In genomic region chr14:67773844-67774377, GRCh38 we compare ENCODE assay signal across 16 cellular contexts. TPM values are rescaled to one million over a fixed set of nuclear protein-coding genes. Genes with fewer than 3 reads are reported as not detected.
DNase-seq lines count a peak whose midpoint lies in the region; ATAC-seq and TF ChIP-seq lines count a peak whose summit lies in the region.
"Had no signal": no experiment of that assay in that cellular context is flagged by ENCODE, and none has a peak within 500 bp of the region (broad histone marks: within the 10 kb centered on the region; RNA-seq: fewer than 3 reads in every experiment).

No MANE protein-coding gene starts in this region.

- H3K9me2 ChIP-seq in PC-3 (replicated peaks; ENCODE audit: low read length) = no peaks in the 10 kb centered on the region

- no peaks in the 10 kb centered on the region for H3F3A ChIP-seq in PC-3 (ENCODE audit: low read length, unreplicated experiment)

- peak overlapping the region; percentile 60 for H3K4me2 ChIP-seq in PC-3 (ENCODE audit: low read length)
- H3K4me2 ChIP-seq: A549, BLaER1, GM23338 had no signal

- no peak overlapping the region for H2AFZ ChIP-seq in PC-3 (ENCODE audit: low read length)
- H2AFZ ChIP-seq: GM23338 had no signal

- TF ChIP-seq CTCF in PC-3 (conservative IDR thresholded peaks at IDR 0.05; ENCODE audit: low read depth, low read length) = no peak
- no peak for TF ChIP-seq CTCF in epithelial cell of esophagus (IDR thresholded peaks at IDR 0.05; ENCODE audit: insufficient read depth, low read depth, low read length, missing control alignments)

- POLR2A ChIA-PET in PC-3 (lab: Charles Lee; ENCODE audit: unreplicated experiment) = no interaction called here

- peak overlapping the region; percentile 72 for H3K27ac ChIP-seq in PC-3 (ENCODE audit: low read length)
- H3K27ac ChIP-seq: 22Rv1, A549, BLaER1 had no signal

- H3K9me3 ChIP-seq in PC-3 (ENCODE audit: low read length) = no peaks in the 10 kb centered on the region
- H3K9me3 ChIP-seq: A549, BLaER1 had no signal

- CTCF ChIA-PET in PC-3 (lab: Charles Lee) = interaction anchor here (0.6 kb wide), 1 partner anchor 182 kb away, joined by 4 read pairs; no protein-coding TSS in a partner anchor

- peaks cover 16% of the 10 kb centered on the region for H3K4me1 ChIP-seq in PC-3 (ENCODE audit: insufficient read depth, low read length)
- H3K4me1 ChIP-seq: A549, BLaER1 had no signal

- ATAC-seq in PC-3 (peak; percentile 95), GM21381 (IDR thresholded peaks at IDR 0.05; ENCODE audit: unreplicated experiment) (no peak)
- no peak for ATAC-seq in activated CD4-positive, CD25-positive, alpha-beta regulatory T cell treated with anti-CD3 and anti-CD28 coated beads, Interleukin-2, amount 50 U/mL, for 24 hours
- ATAC-seq: A549, GM23338, K562 had no signal

- no peak overlapping the region for H3K9ac ChIP-seq in PC-3 (ENCODE audit: low read length)
- H3K9ac ChIP-seq: BLaER1 had no signal

- intact Hi-C loops in PC-3 (cut with micrococcal nuclease) = no loop called here

- peaks cover 79% of the 10 kb centered on the region for H3K36me3 ChIP-seq in PC-3 (ENCODE audit: low read depth, low read length)

- no peaks in the 10 kb centered on the region for H3K79me2 ChIP-seq in PC-3 (ENCODE audit: low read length)

- peak; percentile 43 for DNase-seq in DMS79 (lab: John Stamatoyannopoulos, UW)
- no peak for DNase-seq in DMS79 treated with DMSO at 0.1 percent for 48 hours (lab: John Stamatoyannopoulos, UW)
- DNase-seq in PC-3 = peak; percentile 91
- peak; percentile 20 for DNase-seq in epithelial cell of esophagus (ENCODE audit: low read depth)
- DNase-seq in ecto neural progenitor cell (ENCODE audit: low spot score) = no peak
- DNase-seq: CD4-positive, alpha-beta memory T cell; GF-D8; HCEC 1CT; IMR-90 had no signal

- no peaks in the 10 kb centered on the region for H3K27me3 ChIP-seq in PC-3 (ENCODE audit: low read length)
- H3K27me3 ChIP-seq: BLaER1 had no signal

- H3K4me3 ChIP-seq in PC-3 (ENCODE audit: low read length) (no peak overlapping the region), epithelial cell of esophagus (ENCODE audit: low read length) (no peak overlapping the region)
- H3K4me3 ChIP-seq: A549, BLaER1, GM23338, K562 had no signal

- no peaks in the 10 kb centered on the region for H4K20me1 ChIP-seq in PC-3 (ENCODE audit: low read length)
- H4K20me1 ChIP-seq: BLaER1 had no signal

- no TSS peak for BruUV-seq in PC-3 (replicated peaks; lab: Mats Ljungman, UMichigan)

RNA-seq across cellular contexts. Expression of gene ZFYVE26, which starts 42.5 kb away (rescaled TPM):
- 20.0 and 21.1 TPM in 2 replicates for total RNA-seq in PC-3 (2014; rRNA removed)

RNA-seq across cellular contexts. Expression of gene RAD51B, which starts 45.7 kb away (rescaled TPM):
- total RNA-seq in PC-3 (2014; rRNA removed) = 8.6 and 10.8 TPM in 2 replicates

Comparison
In these comparisons a context has a peak if more than half of its experiments do, and no peak if none do; other contexts are left out.
1. DNase-seq: peak in DMS79 (single experiment), PC-3 (single experiment) and epithelial cell of esophagus (single experiment); none in DMS79 treated with DMSO at 0.1 percent for 48 hours (single experiment) and ecto neural progenitor cell (single experiment).